Comparison of ENCODE assay signal across 8 cellular contexts in the genomic region with DNA sequence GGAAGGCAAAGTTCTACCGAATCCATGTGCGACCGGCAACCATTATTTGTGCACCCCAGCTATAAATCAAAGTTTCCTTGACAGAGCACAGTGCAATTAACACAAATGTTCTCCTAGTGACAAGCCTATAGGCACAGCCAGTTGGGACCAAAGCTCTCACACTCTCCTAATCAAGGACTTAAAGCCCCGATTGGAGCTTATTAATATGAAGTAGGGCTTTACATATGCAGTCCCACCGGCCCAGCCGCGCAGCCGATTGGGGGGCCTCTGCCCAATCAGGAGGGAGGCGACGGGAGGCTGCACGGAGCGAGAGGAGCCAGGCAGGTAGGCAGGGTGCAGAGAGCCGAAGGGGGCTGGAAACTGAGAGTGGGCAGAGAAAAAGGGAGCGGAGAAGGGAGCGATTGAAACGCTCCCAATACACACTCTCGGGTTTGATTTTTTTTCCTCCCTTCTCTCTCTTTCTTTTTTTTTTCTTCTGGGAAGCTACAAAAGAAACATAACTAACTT. TPM values are rescaled to one million over a fixed set of nuclear protein-coding genes. Genes with fewer than 3 reads are reported as not detected.
DNase-seq lines count a peak whose midpoint lies in the region; ATAC-seq and TF ChIP-seq lines count a peak whose summit lies in the region.

Gene ESRRG (minus strand): TSS at position 156 of the 507 bp plus-strand sequence. CDS start 130 bp downstream, at position 26.

- peak in 1 of 2 donors; percentile 79 for TF ChIP-seq POLR2A in heart left ventricle (IDR thresholded peaks at IDR 0.05)

- no peak within 1 kb of the TSS for H3K4me3 ChIP-seq in RWPE2 (ENCODE audit: severe bottlenecking)
- peak within 1 kb of the TSS; percentile 19 to 60 (median 50) for H3K4me3 ChIP-seq in heart left ventricle

- no peaks in the 10 kb centered on the region for H3K36me3 ChIP-seq in RWPE2 (ENCODE audit: low read depth)
- no peaks in the 10 kb centered on the region for H3K36me3 ChIP-seq in heart left ventricle

- WGBS in heart left ventricle, 4 donors: 1 to 2% (median 1%) methylated on average over 17 of the region's 17 CpGs

- H3K27ac ChIP-seq in RWPE2 (ENCODE audit: poor library complexity, severe bottlenecking) (no peak within 1 kb of the TSS), heart left ventricle (peak within 1 kb of the TSS in 11 of 12 donors; percentile 31 to 70 (median 46))

- intact Hi-C loops in heart left ventricle (cut with DNase I): loop anchor here in 3 of 10 donors (5.0 to 10.0 kb wide), 3 partner anchors 119 to 409 kb away; no protein-coding TSS in a partner anchor
- intact Hi-C loops in posterior cingulate gyrus (cut with DNase I): no loop called here

- TF ChIP-seq CTCF in RWPE2 (IDR thresholded peaks at IDR 0.05; ENCODE audit: poor library complexity, severe bottlenecking) (no peak), heart left ventricle (IDR thresholded peaks at IDR 0.05) (no peak)

- H3K9me3 ChIP-seq in RWPE2 (ENCODE audit: severe bottlenecking) (no peaks in the 10 kb centered on the region), heart left ventricle (no peaks in the 10 kb centered on the region)

- H3K27me3 ChIP-seq in RWPE2 (ENCODE audit: insufficient read depth, poor library complexity, severe bottlenecking) (peaks cover 43% of the 10 kb centered on the region), heart left ventricle (peaks cover 0 to 35% (median 6%) of the 10 kb centered on the region in 9 donors)

- DNase-seq in NCI-H2196 (lab: John Stamatoyannopoulos, UW; ENCODE audit: unreplicated experiment) (peak; percentile 44), NCI-H2196 treated with DMSO at 0.1 percent for 48 hours (lab: John Stamatoyannopoulos, UW; ENCODE audit: unreplicated experiment) (no peak), RWPE2 (ENCODE audit: low spot score) (no peak), heart left ventricle (peak; percentile 60 to 84 (median 77)), posterior cingulate gyrus (peak in 9 of 10 donors; percentile 31 to 94 (median 56))
- DNase-seq in activated CD8-positive, alpha-beta memory T cell treated with anti-CD3 and anti-CD28 coated beads for 24 hours: no peak

- no peaks in the 10 kb centered on the region for H3K4me1 ChIP-seq in RWPE2 (ENCODE audit: insufficient read depth, poor library complexity, severe bottlenecking)
- H3K4me1 ChIP-seq in heart left ventricle: peaks cover 0 to 12% (median 0%) of the 10 kb centered on the region in 12 donors

- peak; percentile 40; the same call in 2 of the 3 replicates for ATAC-seq in RWPE2 (ENCODE audit: low read depth)
- peak; percentile 95 to 98 (median 97) for ATAC-seq in heart left ventricle
- no peak for ATAC-seq in HG03521 (IDR thresholded peaks at IDR 0.05; ENCODE audit: unreplicated experiment)
- ATAC-seq in GM19324 (IDR thresholded peaks at IDR 0.05; ENCODE audit: low FRiP score, unreplicated experiment): no peak

RNA-seq across cellular contexts. Expression of gene ESRRG, which starts in this region (rescaled TPM):
- total RNA-seq in heart left ventricle: 10 to 100 TPM; 26.6 to 45.2 (median 40.4) TPM
- 10 to 100 TPM in 1 of 2 donors, 1 to 10 TPM in 1; 5.4 to 13.3 TPM for polyA plus RNA-seq in heart left ventricle

Comparison
In these comparisons a context has a peak if more than half of its experiments do, and no peak if none do; other contexts are left out.
1. DNase-seq: peak in NCI-H2196 (single experiment), heart left ventricle (5 of 5) and posterior cingulate gyrus (9 of 10); none in NCI-H2196 treated with DMSO at 0.1 percent for 48 hours (single experiment), RWPE2 (single experiment) and activated CD8-positive, alpha-beta memory T cell treated with anti-CD3 and anti-CD28 coated beads for 24 hours (single experiment).
2. ATAC-seq: peak in RWPE2 (single experiment) and heart left ventricle (4 of 4); none in HG03521 (single experiment) and GM19324 (single experiment).